Comparison of ENCODE assay signal across 10 cellular contexts in the genomic region with DNA sequence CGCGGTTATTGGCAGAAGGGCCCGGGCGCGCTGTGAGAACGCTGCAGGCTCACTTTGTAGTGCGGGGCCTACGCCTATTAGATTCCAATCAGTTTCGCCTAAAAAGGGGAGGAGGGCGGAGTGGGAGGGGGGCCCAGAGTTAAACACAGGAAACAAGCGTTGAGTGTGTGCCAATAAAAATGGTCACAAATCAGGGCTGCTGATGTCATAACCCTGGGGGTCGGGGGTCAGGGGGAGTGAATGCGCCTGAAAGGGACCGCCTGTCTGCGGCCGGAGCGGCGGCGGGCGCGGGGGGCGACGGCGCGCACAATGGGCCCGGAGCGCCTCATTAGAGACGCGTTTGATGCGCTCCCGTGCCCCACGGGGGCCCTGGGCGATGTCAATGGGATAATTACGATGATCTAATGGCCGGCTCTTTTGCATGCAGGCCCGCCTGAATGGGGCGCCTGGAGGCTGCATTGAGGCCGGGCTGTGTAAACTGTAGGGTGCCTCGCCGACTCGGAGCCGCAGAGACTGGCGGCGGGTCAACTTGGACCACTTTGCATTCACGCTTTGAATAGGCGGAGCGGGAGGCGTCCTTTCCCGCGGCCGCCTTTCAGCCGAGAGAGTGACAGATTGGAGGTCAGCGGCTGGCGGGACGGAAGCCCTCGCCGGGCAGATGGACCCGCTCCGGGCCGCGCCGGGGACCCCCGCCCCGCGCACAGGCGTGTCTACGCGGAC.
DNase-seq lines count a peak whose midpoint lies in the region; ATAC-seq and TF ChIP-seq lines count a peak whose summit lies in the region.
"Had no signal": no experiment of that assay in that cellular context is flagged by ENCODE, and none has a peak within 500 bp of the region (broad histone marks: within the 10 kb centered on the region; RNA-seq: fewer than 3 reads in every experiment).

No MANE protein-coding gene starts in this region.

- WGBS in ectodermal cell, 2 experiments = 0 to 1% methylated on average over 68 of the region's 68 CpGs

- in situ Hi-C loops in HAP-1 (cut with MboI; ENCODE audit: low sequenced_read_pairs) = no loop called here

- H3K4me3 Mint-ChIP-seq in neural crest cell = peak overlapping the region; percentile 92
- no peak overlapping the region for H3K4me3 Mint-ChIP-seq in stimulated activated effector memory CD8-positive, alpha-beta T cell treated with anti-CD3 and anti-CD28 coated beads, Interleukin-12 subunit alpha, Interleukin-12 subunit beta, amount 100 ng/mL, for 72 hours

- H3K27me3 ChIP-seq in HAP-1 (ENCODE audit: low read depth) = no peaks in the 10 kb centered on the region
- peaks cover 77% of the 10 kb centered on the region for H3K27me3 ChIP-seq in ectodermal cell (ENCODE audit: control insufficient read depth, insufficient read depth, low read length, poor library complexity, severe bottlenecking)
- H3K27me3 ChIP-seq in SJCRH30 = peaks cover 36% of the 10 kb centered on the region

- H3K36me3 Mint-ChIP-seq in neural crest cell (ENCODE audit: low read depth) = no peaks in the 10 kb centered on the region
- H3K36me3 Mint-ChIP-seq in stimulated activated effector memory CD8-positive, alpha-beta T cell treated with anti-CD3 and anti-CD28 coated beads, Interleukin-12 subunit alpha, Interleukin-12 subunit beta, amount 100 ng/mL, for 72 hours = no peaks in the 10 kb centered on the region

- no peak for TF ChIP-seq CTCF in neural crest cell (conservative IDR thresholded peaks at IDR 0.05)

- no peaks in the 10 kb centered on the region for H3K9me3 Mint-ChIP-seq in neural crest cell
- no peaks in the 10 kb centered on the region for H3K9me3 Mint-ChIP-seq in stimulated activated effector memory CD8-positive, alpha-beta T cell treated with anti-CD3 and anti-CD28 coated beads, Interleukin-12 subunit alpha, Interleukin-12 subunit beta, amount 100 ng/mL, for 72 hours

- H3K4me3 ChIP-seq in HAP-1 = peak overlapping the region; percentile 24
- H3K4me3 ChIP-seq in ectodermal cell (ENCODE audit: insufficient read depth, low read depth, low read length) = peak overlapping the region; percentile 44
- H3K4me3 ChIP-seq in SJCRH30 = no peak overlapping the region

- peaks cover 98% of the 10 kb centered on the region for H3K27me3 Mint-ChIP-seq in neural crest cell (ENCODE audit: low read depth)

- H3K27ac ChIP-seq in ectodermal cell (ENCODE audit: insufficient read depth, low read depth, low read length, poor library complexity, severe bottlenecking) (peak overlapping the region; percentile 82), SJCRH30 (no peak overlapping the region)

- H3K4me1 ChIP-seq in HAP-1 (peaks cover 8% of the 10 kb centered on the region; the same call in 1 of the 2 replicates), ectodermal cell (ENCODE audit: control insufficient read depth, insufficient read depth, low read length) (peaks cover 36% of the 10 kb centered on the region), SJCRH30 (no peaks in the 10 kb centered on the region)

- H3K36me3 ChIP-seq in HAP-1 (replicated peaks) (no peaks in the 10 kb centered on the region), ectodermal cell (ENCODE audit: control insufficient read depth, insufficient read depth, low read length) (no peaks in the 10 kb centered on the region), SJCRH30 (no peaks in the 10 kb centered on the region)

- H3K4me1 Mint-ChIP-seq in neural crest cell = peaks cover 58% of the 10 kb centered on the region
- no peaks in the 10 kb centered on the region for H3K4me1 Mint-ChIP-seq in stimulated activated effector memory CD8-positive, alpha-beta T cell treated with anti-CD3 and anti-CD28 coated beads, Interleukin-12 subunit alpha, Interleukin-12 subunit beta, amount 100 ng/mL, for 72 hours

- peak overlapping the region; percentile 94 for H3K27ac Mint-ChIP-seq in neural crest cell (ENCODE audit: unreplicated experiment)
- H3K27ac Mint-ChIP-seq in stimulated activated effector memory CD8-positive, alpha-beta T cell treated with anti-CD3 and anti-CD28 coated beads, Interleukin-12 subunit alpha, Interleukin-12 subunit beta, amount 100 ng/mL, for 72 hours = no peak overlapping the region

- no peak for ATAC-seq in GM19467 (IDR thresholded peaks at IDR 0.05; ENCODE audit: unreplicated experiment)
- no peak for ATAC-seq in GM18907 (IDR thresholded peaks at IDR 0.05; ENCODE audit: unreplicated experiment)
- no peak for ATAC-seq in stimulated activated effector memory CD8-positive, alpha-beta T cell treated with anti-CD3 and anti-CD28 coated beads, Interleukin-12 subunit alpha, Interleukin-12 subunit beta, amount 100 ng/mL, for 72 hours

- DNase-seq in AG20443 (ENCODE audit: low spot score) (peak; percentile 40), HAP-1 (ENCODE audit: low spot score in 2 of 2) (peak; percentile 17 to 59), neural crest cell (ENCODE audit: low read depth, low spot score) (peak; percentile 94), SJCRH30 (no peak)
- no peak for DNase-seq in stimulated activated effector memory CD8-positive, alpha-beta T cell treated with anti-CD3 and anti-CD28 coated beads, Interleukin-12 subunit alpha, Interleukin-12 subunit beta, amount 100 ng/mL, for 72 hours (ENCODE audit: low spot score in 2 of 2)
- DNase-seq: activated CD8-positive, alpha-beta memory T cell treated with anti-CD3 and anti-CD28 coated beads, Interleukin-2, amount 50 U/mL, for 48 hours; stimulated activated CD4-positive, alpha-beta T cell treated with anti-CD3 and anti-CD28 coated beads, Interleukin-2, amount 100 ng/mL, for 24 hours had no signal

- no peaks in the 10 kb centered on the region for H3K9me3 ChIP-seq in HAP-1
- no peaks in the 10 kb centered on the region for H3K9me3 ChIP-seq in ectodermal cell (ENCODE audit: control insufficient read depth, low read length)
- H3K9me3 ChIP-seq in SJCRH30 (replicated peaks) = no peaks in the 10 kb centered on the region

Comparison
In these comparisons a context has a peak if more than half of its experiments do, and no peak if none do; other contexts are left out.
1. DNase-seq: peak in AG20443 (single experiment), HAP-1 (2 of 2) and neural crest cell (single experiment); none in SJCRH30 (0 of 2) and stimulated activated effector memory CD8-positive, alpha-beta T cell treated with anti-CD3 and anti-CD28 coated beads, Interleukin-12 subunit alpha, Interleukin-12 subunit beta, amount 100 ng/mL, for 72 hours (0 of 2).